ENCODE assay signal across 18 cellular contexts in the genomic region with DNA sequence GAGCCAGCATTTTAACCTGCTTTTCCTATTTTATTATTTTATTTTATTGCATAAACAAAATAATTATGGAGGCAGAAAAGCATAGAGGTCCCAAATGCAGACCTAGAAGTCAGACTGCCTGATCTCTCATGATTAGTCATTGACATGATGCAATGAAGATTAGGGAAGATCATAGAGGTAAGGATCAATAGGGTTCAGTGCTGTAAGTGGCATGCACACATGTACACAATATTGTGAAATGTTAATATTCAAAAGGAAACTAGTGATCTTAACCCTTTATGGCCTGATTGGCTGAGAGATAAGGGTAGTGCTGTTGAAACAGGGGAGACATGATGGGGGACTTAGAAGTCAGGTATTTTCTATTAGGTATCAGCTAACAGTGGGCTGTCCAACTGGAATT. TPM values are rescaled to one million over a fixed set of nuclear protein-coding genes. Genes with fewer than 3 reads are reported as not detected.
"Had no signal": no experiment of that assay in that cellular context is flagged by ENCODE, and none has a peak within 500 bp of the region (broad histone marks: within the 10 kb centered on the region; RNA-seq: fewer than 3 reads in every experiment).

No MANE protein-coding gene starts in this region.

- DNase-seq: activated CD4-positive, alpha-beta T cell treated with anti-CD3 and anti-CD28 coated beads, Interleukin-2, amount 50 U/mL, for 4 hours; activated CD4-positive, CD25-positive, alpha-beta regulatory T cell treated with anti-CD3 and anti-CD28 coated beads, Interleukin-2, amount 50 U/mL, for 72 hours; activated naive CD4-positive, alpha-beta T cell; activated naive CD8-positive, alpha-beta T cell treated with anti-CD3 and anti-CD28 coated beads for 36 hours; body of pancreas; left ventricle myocardium superior; mucosa of descending colon; naive B cell; transverse colon; uterus had no signal

- H3K27me3 ChIP-seq: body of pancreas, right atrium auricular region, uterus had no signal

- H3K4me3 ChIP-seq: body of pancreas, mucosa of descending colon, prostate gland, right atrium auricular region, suprapubic skin, transverse colon, uterus had no signal

- H3K36me3 ChIP-seq: prostate gland, right atrium auricular region, suprapubic skin, transverse colon, uterus had no signal

- H3K4me1 ChIP-seq: prostate gland, right atrium auricular region, transverse colon, uterus had no signal

- H3K27ac ChIP-seq: body of pancreas, prostate gland, right atrium auricular region, suprapubic skin, transverse colon, uterus had no signal

- FAIRE-seq: frontal cortex had no signal

- H3K9me3 ChIP-seq: body of pancreas, mucosa of descending colon, prostate gland, right atrium auricular region, suprapubic skin, transverse colon, uterus had no signal

- H3K27ac Mint-ChIP-seq: activated naive CD8-positive, alpha-beta T cell treated with anti-CD3 and anti-CD28 coated beads for 36 hours; memory B cell; naive B cell; stimulated activated naive CD8-positive, alpha-beta T cell treated with anti-CD3 and anti-CD28 coated beads, Interleukin-15, Interleukin-2, amounts not matched to agents 100 ng/mL and 50 ng/mL, for 24 hours had no signal

- ATAC-seq: body of pancreas, left ventricle myocardium superior, mucosa of descending colon had no signal

- H3K4me1 Mint-ChIP-seq: activated naive CD8-positive, alpha-beta T cell treated with anti-CD3 and anti-CD28 coated beads for 36 hours had no signal

- H3K4me3 Mint-ChIP-seq: activated naive CD8-positive, alpha-beta T cell treated with anti-CD3 and anti-CD28 coated beads for 36 hours; memory B cell had no signal

- H3K9me3 Mint-ChIP-seq: activated naive CD8-positive, alpha-beta T cell treated with anti-CD3 and anti-CD28 coated beads for 36 hours; stimulated activated naive CD8-positive, alpha-beta T cell treated with anti-CD3 and anti-CD28 coated beads, Interleukin-15, Interleukin-2, amounts not matched to agents 100 ng/mL and 50 ng/mL, for 24 hours had no signal

- H3K36me3 Mint-ChIP-seq: activated naive CD8-positive, alpha-beta T cell treated with anti-CD3 and anti-CD28 coated beads for 36 hours had no signal

RNA-seq across cellular contexts. Expression of gene FRRS1L, which starts 1.1 kb away (rescaled TPM):
- total RNA-seq: activated CD8-positive, alpha-beta memory T cell treated with anti-CD3 and anti-CD28 coated beads for 36 hours; activated naive CD8-positive, alpha-beta T cell treated with anti-CD3 and anti-CD28 coated beads for 36 hours; T-helper 1 cell treated with Interleukin-12 subunit alpha and Interleukin-12 subunit beta and Interleukin-4 antibody, amounts not matched to agents 30 ng/mL and 1 ng/mL, for 36 hours had no signal
